In the genomic region with DNA sequence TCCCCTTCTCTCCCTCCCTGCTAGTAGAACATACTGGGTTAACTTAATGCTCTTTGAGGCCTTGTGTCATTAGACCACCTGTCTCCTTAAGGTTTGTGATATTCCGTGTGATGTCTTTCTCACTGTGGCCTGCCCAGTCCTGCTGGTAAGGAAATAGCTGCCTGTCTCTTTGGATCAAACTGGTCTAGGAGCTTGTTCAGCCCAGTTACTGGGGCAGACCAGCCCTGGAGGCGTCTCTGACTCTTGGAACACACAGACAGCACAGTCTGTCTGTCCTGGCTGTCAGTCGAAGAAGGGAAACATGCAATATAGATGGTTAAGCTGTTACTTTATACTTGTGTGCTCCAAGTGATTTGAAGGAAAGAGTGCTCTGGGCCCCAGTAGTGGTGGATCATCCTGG, we compare ENCODE assay signal across 2 cellular contexts.
TF ChIP-seq lines count a peak whose summit lies in the region.

No MANE protein-coding gene starts in this region.

TF ChIP-seq in IMR-90, 13 proteins besides CTCF, POLR2A, EP300 and RAD21:
- no peak for TF ChIP-seq CEBPB (IDR thresholded peaks at IDR 0.05; ENCODE audit: low read depth, low read length)
- TF ChIP-seq FOS (IDR thresholded peaks at IDR 0.05; ENCODE audit: low read depth, low read length), result no peak
- no peak for TF ChIP-seq CHD1 (IDR thresholded peaks at IDR 0.05; ENCODE audit: low read depth, low read length)

TF ChIP-seq in H1, 55 proteins besides CTCF, POLR2A, EP300 and RAD21:
- no peak for TF ChIP-seq CHD7 (IDR thresholded peaks at IDR 0.05; ENCODE audit: insufficient replicate concordance, low read length)
- no peak for TF ChIP-seq KDM4A (IDR thresholded peaks at IDR 0.05; ENCODE audit: low read depth, low read length, severe bottlenecking)
- TF ChIP-seq CTBP2 (IDR thresholded peaks at IDR 0.05; ENCODE audit: borderline replicate concordance, insufficient read depth, insufficient read length, low read length), result no peak
- no peak for TF ChIP-seq CHD1 (IDR thresholded peaks at IDR 0.05; ENCODE audit: low read depth, low read length)
- TF ChIP-seq RXRA (IDR thresholded peaks at IDR 0.05; ENCODE audit: insufficient read depth, low read depth, low read length), result no peak
- TF ChIP-seq SIRT6 (IDR thresholded peaks at IDR 0.05; ENCODE audit: low read length), result no peak
- no peak for TF ChIP-seq JUND (IDR thresholded peaks at IDR 0.05; ENCODE audit: low read length)
- TF ChIP-seq GABPA (IDR thresholded peaks at IDR 0.05; ENCODE audit: borderline replicate concordance, insufficient read depth, low read length), result no peak
- no peak for TF ChIP-seq RFX5 (IDR thresholded peaks at IDR 0.05; ENCODE audit: borderline replicate concordance, low read depth, low read length)
- no peak for TF ChIP-seq SP4 (IDR thresholded peaks at IDR 0.05; ENCODE audit: low read length)
- no peak for TF ChIP-seq BACH1 (IDR thresholded peaks at IDR 0.05; ENCODE audit: low read length)
- TF ChIP-seq RNF2 (IDR thresholded peaks at IDR 0.05; ENCODE audit: borderline replicate concordance, low read depth, low read length, missing control alignments, poor library complexity, severe bottlenecking), result no peak
- no peak for TF ChIP-seq USF2 (IDR thresholded peaks at IDR 0.05; ENCODE audit: low read length)
- TF ChIP-seq HDAC6 (IDR thresholded peaks at IDR 0.05; ENCODE audit: low read depth, low read length), result no peak
- TF ChIP-seq, protein P1, sequence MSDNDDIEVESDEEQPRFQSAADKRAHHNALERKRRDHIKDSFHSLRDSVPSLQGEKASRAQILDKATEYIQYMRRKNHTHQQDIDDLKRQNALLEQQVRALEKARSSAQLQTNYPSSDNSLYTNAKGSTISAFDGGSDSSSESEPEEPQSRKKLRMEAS (IDR thresholded peaks at IDR 0.05), result no peak
- no peak for TF ChIP-seq TBP (IDR thresholded peaks at IDR 0.05; ENCODE audit: low read depth, low read length)
- no peak for TF ChIP-seq NRF1 (IDR thresholded peaks at IDR 0.05; ENCODE audit: low read depth, low read length)
